Comparison of ENCODE assay signal across 1 cellular context in genomic region chr16:11257131-11257938, GRCh38.
TF ChIP-seq lines count a peak whose summit lies in the region.

No MANE protein-coding gene starts in this region.

TF ChIP-seq in GM12878, 131 proteins besides CTCF, POLR2A, EP300 and RAD21:
- peak in 1 of 2 experiments; percentile 53; a peak in 1 of 4 replicates for TF ChIP-seq BHLHE40 (IDR thresholded peaks at IDR 0.05; ENCODE audit: borderline replicate concordance in 1 of 2, low read depth in 2 of 2, low read length in 1 of 2)
- peak; percentile 89 for TF ChIP-seq ZBTB33 (IDR thresholded peaks at IDR 0.05)
- no peak; the same call in 1 of the 2 replicates for TF ChIP-seq SMAD5 (IDR thresholded peaks at IDR 0.05; ENCODE audit: low read depth)
- TF ChIP-seq PML (IDR thresholded peaks at IDR 0.05; ENCODE audit: low read length): no peak
- 0 out of 2 replicates have a peak, but pooled peaks have one; percentile 20 for TF ChIP-seq ZNF24 (IDR thresholded peaks at IDR 0.05)
- peak; percentile 85 for TF ChIP-seq MLLT1 (IDR thresholded peaks at IDR 0.05)
- TF ChIP-seq DPF2 (IDR thresholded peaks at IDR 0.05): peak; percentile 16; the same call in 1 of the 2 replicates
- TF ChIP-seq SKIL (IDR thresholded peaks at IDR 0.05; ENCODE audit: low read depth, poor library complexity, severe bottlenecking): no peak
- peak; percentile 42; the same call in 1 of the 2 replicates for TF ChIP-seq MTA2 (IDR thresholded peaks at IDR 0.05; ENCODE audit: low read depth)
- peak; percentile 41; the same call in 1 of the 2 replicates for TF ChIP-seq MXI1 (IDR thresholded peaks at IDR 0.05; ENCODE audit: low read depth, low read length)
- 0 out of 2 replicates have a peak, but pooled peaks have one; percentile 61 for TF ChIP-seq ZNF592 (IDR thresholded peaks at IDR 0.05)
- no peak for TF ChIP-seq CBFB (IDR thresholded peaks at IDR 0.05; ENCODE audit: low read depth)
- peak; percentile 45; the same call in 1 of the 2 replicates for TF ChIP-seq ZNF687 (IDR thresholded peaks at IDR 0.05)
- TF ChIP-seq GATAD2B (conservative IDR thresholded peaks at IDR 0.05; ENCODE audit: low read depth): 0 out of 2 replicates have a peak, but pooled peaks have one; percentile 38
- 0 out of 3 replicates have a peak, but pooled peaks have one; percentile 1 for TF ChIP-seq POU2F2 (IDR thresholded peaks at IDR 0.05; ENCODE audit: borderline replicate concordance, low read depth, low read length)
- TF ChIP-seq MEF2A (IDR thresholded peaks at IDR 0.05; ENCODE audit: insufficient read depth, low read depth, low read length): no peak
- TF ChIP-seq SMARCA5 (IDR thresholded peaks at IDR 0.05): 0 out of 2 replicates have a peak, but pooled peaks have one; percentile 70
- 0 out of 2 replicates have a peak, but pooled peaks have one; percentile 20 for TF ChIP-seq NBN (IDR thresholded peaks at IDR 0.05)
- TF ChIP-seq IKZF1 (conservative IDR thresholded peaks at IDR 0.05): 0 out of 2 replicates have a peak, but pooled peaks have one; percentile 26
- no peak for TF ChIP-seq RBBP5 (conservative IDR thresholded peaks at IDR 0.05)
- peak in 1 of 2 experiments; percentile 9; a peak in 2 of 4 replicates for TF ChIP-seq IKZF2 (IDR thresholded peaks at IDR 0.05)
- TF ChIP-seq BCLAF1 (IDR thresholded peaks at IDR 0.05): no peak
- TF ChIP-seq SMC3 (IDR thresholded peaks at IDR 0.05; ENCODE audit: borderline replicate concordance, low read length): peak; percentile 55
- peak; percentile 28; the same call in 1 of the 2 replicates for TF ChIP-seq HDGF (IDR thresholded peaks at IDR 0.05)
- TF ChIP-seq SUPT20H (IDR thresholded peaks at IDR 0.05; ENCODE audit: borderline replicate concordance, control insufficient read depth, low read depth, low read length): no peak
